Comparison of ENCODE assay signal across 26 cellular contexts in genomic region chr6:151917531-151918329, GRCh38.
DNase-seq lines count a peak whose midpoint lies in the region; ATAC-seq and TF ChIP-seq lines count a peak whose summit lies in the region.
"Had no signal": no experiment of that assay in that cellular context is flagged by ENCODE, and none has a peak within 500 bp of the region (broad histone marks: within the 10 kb centered on the region; RNA-seq: fewer than 3 reads in every experiment).

No MANE protein-coding gene starts in this region.

- H3K79me2 ChIP-seq in osteoblast (ENCODE audit: insufficient read depth, low read length) = no peaks in the 10 kb centered on the region
- H3K79me2 ChIP-seq: hepatocyte had no signal

- no peak for TF ChIP-seq CTCF in right atrium auricular region (IDR thresholded peaks at IDR 0.05)
- TF ChIP-seq CTCF in osteoblast (IDR thresholded peaks at IDR 0.05; ENCODE audit: extremely low read depth, low read depth, low read length) = no peak

- peaks cover 0 to 18% of the 10 kb centered on the region in 2 donors for H3K9me3 ChIP-seq in right atrium auricular region
- H3K9me3 ChIP-seq in osteoblast (ENCODE audit: low read depth, low read length) = no peaks in the 10 kb centered on the region
- H3K9me3 ChIP-seq in aorta (ENCODE audit: control insufficient read depth, low read length) = no peaks in the 10 kb centered on the region
- H3K9me3 ChIP-seq: prostate gland had no signal

- H3K4me3 Mint-ChIP-seq in activated T-cell treated with anti-CD3 and anti-CD28 coated beads, Interleukin-2, amount 50 U/mL, for 24 hours = no peak overlapping the region
- H3K4me3 Mint-ChIP-seq: activated CD4-positive, alpha-beta T cell treated with anti-CD3 and anti-CD28 coated beads for 36 hours; activated T-cell treated with anti-CD3 and anti-CD28 coated beads, Interleukin-2, amount 50 U/mL, for 72 hours; B cell; neural progenitor cell had no signal

- H2AFZ ChIP-seq in osteoblast (ENCODE audit: low read length) = peak overlapping the region; percentile 27
- H2AFZ ChIP-seq: hepatocyte, neural progenitor cell had no signal

- H3K4me3 ChIP-seq in right atrium auricular region (no peak overlapping the region), osteoblast (ENCODE audit: insufficient read depth, low read length) (no peak overlapping the region), aorta (ENCODE audit: low read length in 2 of 2) (no peak overlapping the region)
- H3K4me3 ChIP-seq: hepatocyte, lower lobe of right lung, neural progenitor cell, prostate gland, tibial nerve had no signal

- DNase-seq in right atrium auricular region (ENCODE audit: low spot score) (no peak), left cardiac atrium (no peak), osteoblast (ENCODE audit: insufficient read length, low spot score, missing footprints) (no peak), aorta (no peak), NCI-H2171 (lab: John Stamatoyannopoulos, UW) (no peak), NCI-H1694 (lab: John Stamatoyannopoulos, UW) (no peak)
- no peak for DNase-seq in activated T-cell treated with anti-CD3 and anti-CD28 coated beads, Interleukin-2, amount 50 U/mL, for 24 hours
- DNase-seq: activated CD4-positive, alpha-beta T cell treated with anti-CD3 and anti-CD28 coated beads for 36 hours; activated naive CD4-positive, alpha-beta T cell treated with anti-CD3 and anti-CD28 coated beads, Interleukin-2, amount 50 U/mL, for 16 hours; activated T-cell treated with anti-CD3 and anti-CD28 coated beads, Interleukin-2, amount 50 U/mL, for 72 hours; effector memory CD4-positive, alpha-beta T cell; lower lobe of right lung; MV-4-11; NCI-H187; NCI-H69; stimulated activated CD4-positive, alpha-beta T cell treated with anti-CD3 and anti-CD28 coated beads, Interleukin-4, amount 100 ng/mL, for 24 hours; stimulated activated naive CD4-positive, alpha-beta T cell treated with Interleukin-2 at 50 U/mL for 16 hours; SW 1271 had no signal

- peak overlapping the region; percentile 0 to 46 for H3K27ac ChIP-seq in right atrium auricular region
- H3K27ac ChIP-seq in osteoblast (ENCODE audit: low read depth, low read length) = peak overlapping the region; percentile 64
- no peak overlapping the region for H3K27ac ChIP-seq in aorta (ENCODE audit: low read depth in 1 of 2, low read length in 2 of 2)
- H3K27ac ChIP-seq: 22Rv1, hepatocyte, KMS-11, lower lobe of right lung, neural progenitor cell, prostate gland had no signal

- WGBS in aorta, 2 donors = 77 to 80% methylated on average over 6 of the region's 6 CpGs

- peaks cover 12% of the 10 kb centered on the region for H3K9me3 Mint-ChIP-seq in activated T-cell treated with anti-CD3 and anti-CD28 coated beads, Interleukin-2, amount 50 U/mL, for 24 hours

- H4K20me1 ChIP-seq in osteoblast (ENCODE audit: insufficient read depth, low read length) = no peaks in the 10 kb centered on the region

- intact Hi-C loops in left cardiac atrium (cut with DNase I) = no loop called here
- intact Hi-C loops in aorta (cut with DNase I) = no loop called here

- ATAC-seq in left cardiac atrium (no peak), esophagus mucosa (peak; percentile 81), aorta (ENCODE audit: low FRiP score) (peak; percentile 72)
- ATAC-seq: activated CD4-positive, alpha-beta T cell treated with anti-CD3 and anti-CD28 coated beads for 36 hours; activated T-cell treated with anti-CD3 and anti-CD28 coated beads, Interleukin-2, amount 50 U/mL, for 72 hours had no signal

- no peaks in the 10 kb centered on the region for H3K36me3 ChIP-seq in right atrium auricular region
- H3K36me3 ChIP-seq in osteoblast (ENCODE audit: insufficient read depth, low read length) = no peaks in the 10 kb centered on the region
- no peaks in the 10 kb centered on the region for H3K36me3 ChIP-seq in aorta (ENCODE audit: control insufficient read depth in 1 of 2, insufficient read depth in 2 of 2, low read length in 1 of 2)
- H3K36me3 ChIP-seq: lower lobe of right lung, neural progenitor cell, prostate gland, tibial nerve had no signal

- H3K4me1 Mint-ChIP-seq in activated T-cell treated with anti-CD3 and anti-CD28 coated beads, Interleukin-2, amount 50 U/mL, for 24 hours (ENCODE audit: low read depth) = no peaks in the 10 kb centered on the region
- H3K4me1 Mint-ChIP-seq: activated CD4-positive, alpha-beta T cell treated with anti-CD3 and anti-CD28 coated beads for 36 hours; B cell; neural progenitor cell had no signal

- no peaks in the 10 kb centered on the region for H3K27me3 ChIP-seq in right atrium auricular region
- no peaks in the 10 kb centered on the region for H3K27me3 ChIP-seq in osteoblast (ENCODE audit: insufficient read depth, low read length)
- no peaks in the 10 kb centered on the region for H3K27me3 ChIP-seq in aorta (ENCODE audit: control insufficient read depth in 1 of 2, insufficient read depth in 2 of 2, low read length in 1 of 2)
- H3K27me3 ChIP-seq: hepatocyte, neural progenitor cell, tibial nerve had no signal

- peak overlapping the region; percentile 52 for H3K4me2 ChIP-seq in osteoblast (ENCODE audit: insufficient read depth, low read length)
- H3K4me2 ChIP-seq: hepatocyte, KMS-11, neural progenitor cell had no signal

- H3K27ac Mint-ChIP-seq in activated T-cell treated with anti-CD3 and anti-CD28 coated beads, Interleukin-2, amount 50 U/mL, for 24 hours = no peak overlapping the region
- H3K27ac Mint-ChIP-seq: activated CD4-positive, alpha-beta T cell treated with anti-CD3 and anti-CD28 coated beads for 36 hours; activated T-cell treated with anti-CD3 and anti-CD28 coated beads, Interleukin-2, amount 50 U/mL, for 72 hours; B cell; neural progenitor cell had no signal

- H3K4me1 ChIP-seq in right atrium auricular region (no peaks in the 10 kb centered on the region), osteoblast (ENCODE audit: insufficient read depth, low read length) (peaks cover 23% of the 10 kb centered on the region), aorta (ENCODE audit: control insufficient read depth in 1 of 2, insufficient read depth in 2 of 2, low read length in 2 of 2) (no peaks in the 10 kb centered on the region)
- H3K4me1 ChIP-seq: lower lobe of right lung, neural progenitor cell, prostate gland, tibial nerve had no signal

- H3K36me3 Mint-ChIP-seq in activated T-cell treated with anti-CD3 and anti-CD28 coated beads, Interleukin-2, amount 50 U/mL, for 24 hours (ENCODE audit: low read depth) = no peaks in the 10 kb centered on the region
- H3K36me3 Mint-ChIP-seq: neural progenitor cell had no signal

- no peaks in the 10 kb centered on the region for H3K27me3 Mint-ChIP-seq in activated T-cell treated with anti-CD3 and anti-CD28 coated beads, Interleukin-2, amount 50 U/mL, for 24 hours
- H3K27me3 Mint-ChIP-seq: activated CD4-positive, alpha-beta T cell treated with anti-CD3 and anti-CD28 coated beads for 36 hours; B cell had no signal

Comparison
In these comparisons a context has a peak if more than half of its experiments do, and no peak if none do; other contexts are left out.
1. H3K27ac ChIP-seq: peak in right atrium auricular region (2 of 2) and osteoblast (single experiment); none in aorta (0 of 2).
2. ATAC-seq: peak in esophagus mucosa (single experiment) and aorta (single experiment); none in left cardiac atrium (0 of 2).